ENCODE assay signal across 8 cellular contexts in the genomic region with DNA sequence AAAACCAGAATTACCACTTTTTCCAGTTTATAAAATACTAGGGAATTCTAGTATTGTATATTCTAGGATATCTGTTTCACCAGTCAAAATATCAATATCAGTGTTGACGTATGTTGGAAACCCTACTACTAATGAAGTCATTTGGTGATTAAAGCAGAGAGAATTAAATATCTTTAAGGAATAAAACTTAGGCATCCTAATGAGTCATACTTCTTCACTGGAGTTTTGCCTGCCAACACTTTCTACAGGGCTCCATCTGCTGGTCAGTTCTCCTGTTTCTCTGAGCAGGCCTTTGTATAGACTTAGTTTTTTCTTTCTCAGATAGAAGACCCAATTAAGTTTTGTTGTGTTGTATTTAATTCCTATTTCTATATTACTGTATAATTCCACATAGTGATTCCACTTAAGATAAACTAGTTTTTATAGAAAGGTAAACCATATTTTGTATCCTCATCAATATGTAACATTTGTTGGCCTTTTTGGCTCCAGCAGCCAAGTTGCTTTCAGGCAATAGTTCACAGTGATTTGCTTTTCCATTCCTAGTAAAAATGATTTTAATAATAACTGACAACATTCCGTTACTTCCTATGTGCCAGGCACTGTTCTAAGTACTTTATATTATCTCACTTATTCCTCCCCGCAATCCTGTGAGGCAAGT. TPM values are rescaled to one million over a fixed set of nuclear protein-coding genes. Genes with fewer than 3 reads are reported as not detected.
DNase-seq lines count a peak whose midpoint lies in the region; TF ChIP-seq lines count a peak whose summit lies in the region.

No MANE protein-coding gene starts in this region.

- no peaks in the 10 kb centered on the region for H3K27me3 Mint-ChIP-seq in nephron progenitor cell (ENCODE audit: low read depth, poor library complexity)

- TF ChIP-seq CTCF in AG09309 (IDR thresholded peaks at IDR 0.05; ENCODE audit: control insufficient read depth, insufficient read depth, low read depth, low read length, missing control alignments), result peak; percentile 75
- TF ChIP-seq CTCF in GM12864 (IDR thresholded peaks at IDR 0.05; ENCODE audit: low read depth, low read length, missing control alignments), result peak; percentile 66
- peak; percentile 65 for TF ChIP-seq CTCF in nephron progenitor cell (IDR thresholded peaks at IDR 0.05)
- TF ChIP-seq CTCF in uterus (IDR thresholded peaks at IDR 0.05), result peak; percentile 71 to 78 (median 74)

- no peak overlapping the region for H3K4me3 Mint-ChIP-seq in nephron progenitor cell

- no peak for TF ChIP-seq POLR2A in erythroblast (IDR thresholded peaks at IDR 0.05; ENCODE audit: low read length)
- TF ChIP-seq POLR2A in uterus (IDR thresholded peaks at IDR 0.05), result no peak

- intact Hi-C loops in uterus (cut with DNase I; ENCODE audit: low total_unique reads), result loop anchor here (10.0 kb wide), 1 partner anchor 130 kb away; no protein-coding TSS in a partner anchor

- H3K4me3 ChIP-seq in AG09309 (ENCODE audit: control insufficient read depth, low read depth, low read length) (no peak overlapping the region), GM12864 (ENCODE audit: low read depth, low read length) (no peak overlapping the region), uterus (no peak overlapping the region)

- no peak overlapping the region for H3K27ac ChIP-seq in uterus

- H3K9me3 ChIP-seq in uterus, result no peaks in the 10 kb centered on the region

- no peaks in the 10 kb centered on the region for H3K4me1 ChIP-seq in uterus

- peaks cover 61% of the 10 kb centered on the region for H3K4me1 Mint-ChIP-seq in nephron progenitor cell

- H3K27ac Mint-ChIP-seq in nephron progenitor cell, result no peak overlapping the region

- H3K36me3 ChIP-seq in uterus, result no peaks in the 10 kb centered on the region

- H3K9me3 Mint-ChIP-seq in nephron progenitor cell, result no peaks in the 10 kb centered on the region

- peaks cover 25% of the 10 kb centered on the region for H3K36me3 Mint-ChIP-seq in nephron progenitor cell (ENCODE audit: low read depth)

- H3K27me3 ChIP-seq in uterus, result no peaks in the 10 kb centered on the region

- DNase-seq in AG09309 (ENCODE audit: low read depth), result peak; percentile 72
- peak; percentile 44 for DNase-seq in GM12864 (ENCODE audit: low read depth)
- DNase-seq in NCI-H226, result peak; percentile 51
- peak; percentile 43 to 57 for DNase-seq in activated CD4-positive, alpha-beta T cell treated with anti-CD3 and anti-CD28 coated beads, Interleukin-2, amount 50 U/mL, for 48 hours
- peak; percentile 69 to 84 for DNase-seq in erythroblast (lab: John Stamatoyannopoulos, UW)
- DNase-seq in nephron progenitor cell, result peak; percentile 25
- DNase-seq in uterus, result peak; percentile 58 to 81
- DNase-seq in GOT3 (lab: John Stamatoyannopoulos, UW), result no peak

RNA-seq across cellular contexts. Expression of a gene that starts 3.5 kb away (rescaled TPM):
- total RNA-seq in uterus, result 10 to 100 TPM in 3 of 4 donors, 1 to 10 TPM in 1; 2.3 to 37.7 (median 17.6) TPM

RNA-seq across cellular contexts. Expression of a gene that starts 50.6 kb away (rescaled TPM):
- total RNA-seq in uterus, result 10 to 100 TPM in 1 of 4 donors, 1 to 10 TPM in 3; 5.6 to 12.6 (median 7.7) TPM
